Comparison of ENCODE assay signal across 25 cellular contexts in the genomic region with DNA sequence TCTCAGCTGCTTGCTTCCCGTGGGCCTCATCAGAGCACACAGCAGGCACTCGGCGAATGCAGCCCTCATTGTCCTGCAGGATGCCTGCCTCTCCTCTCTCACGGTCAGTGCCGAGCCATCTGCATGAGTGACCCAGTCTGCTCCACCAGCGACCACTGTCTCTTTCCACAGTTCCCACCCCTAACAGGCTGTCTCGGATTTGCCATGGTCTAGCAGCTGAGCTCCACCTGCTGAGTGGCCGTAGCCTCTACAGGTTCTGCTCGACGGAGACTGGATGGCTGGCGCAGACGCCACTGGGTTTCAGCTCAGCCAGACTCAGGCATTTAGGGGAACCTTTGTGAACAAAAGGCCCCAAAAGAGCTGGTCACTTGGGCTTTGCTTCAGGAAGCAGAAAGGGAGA.
DNase-seq lines count a peak whose midpoint lies in the region; FAIRE-seq and TF ChIP-seq lines count a peak whose summit lies in the region.
"Had no signal": no experiment of that assay in that cellular context is flagged by ENCODE, and none has a peak within 500 bp of the region (broad histone marks: within the 10 kb centered on the region; RNA-seq: fewer than 3 reads in every experiment).

No MANE protein-coding gene starts in this region.

- no peaks in the 10 kb centered on the region for H3K79me1 ChIP-seq in mesendoderm (ENCODE audit: low read length)

- no peak overlapping the region for H2BK15ac ChIP-seq in mesendoderm (replicated peaks; ENCODE audit: low read depth)

- no peak overlapping the region for H2BK5ac ChIP-seq in mesendoderm (ENCODE audit: low read length)

- no peaks in the 10 kb centered on the region for H3K79me2 ChIP-seq in mesendoderm (ENCODE audit: control insufficient read depth, insufficient read depth, low read length)

- H4K5ac ChIP-seq in mesendoderm (ENCODE audit: low read length), result no peak overlapping the region

- DNase-seq in NCI-H82 (lab: John Stamatoyannopoulos, UW) (peak; percentile 6), NCI-H82 treated with DMSO at 0.1 percent for 48 hours (lab: John Stamatoyannopoulos, UW; ENCODE audit: unreplicated experiment) (no peak), mesendoderm (peak; percentile 18), urothelium cell line (ENCODE audit: low spot score) (no peak), RWPE1 (ENCODE audit: low spot score) (no peak), DMS79 treated with DMSO at 0.1 percent for 48 hours (lab: John Stamatoyannopoulos, UW) (no peak), CD1c-positive myeloid dendritic cell (ENCODE audit: extremely low spot score) (no peak)
- DNase-seq: activated CD4-positive, alpha-beta memory T cell treated with anti-CD3 and anti-CD28 coated beads, Interleukin-2, amount 10 ng/mL, durations not matched to agents 7 days and 5 days; activated CD4-positive, CD25-positive, alpha-beta regulatory T cell; activated naive CD8-positive, alpha-beta T cell treated with anti-CD3 and anti-CD28 coated beads, Interleukin-2, amount 10 ng/mL, durations not matched to agents 7 days and 5 days; dermis blood vessel endothelial cell; H7; head of caudate nucleus; NCI-H1105; NCI-H2081 treated with DMSO at 0.1 percent for 48 hours; nucleus accumbens; small intestine; stimulated activated CD4-positive, alpha-beta T cell treated with anti-CD3 and anti-CD28 coated beads, Interleukin-1b, Interleukin-23, amount 100 ng/mL, for 48 hours; T1000; upper lobe of left lung had no signal

- H3K23ac ChIP-seq in mesendoderm (ENCODE audit: low read length), result no peak overlapping the region

- no peak overlapping the region for H3K4me2 ChIP-seq in mesendoderm (ENCODE audit: low read length)
- H3K4me2 ChIP-seq: BLaER1 had no signal

- H3K27ac ChIP-seq in VCaP (no peak overlapping the region), mesendoderm (ENCODE audit: low read depth, low read length) (no peak overlapping the region), RWPE1 (no peak overlapping the region)
- H3K27ac ChIP-seq: BLaER1, HL-60, upper lobe of left lung had no signal

- H3K4me1 ChIP-seq in mesendoderm (ENCODE audit: control insufficient read depth, low read depth, low read length), result no peaks in the 10 kb centered on the region
- H3K4me1 ChIP-seq: BLaER1, upper lobe of left lung had no signal

- no peak overlapping the region for H3K9ac ChIP-seq in mesendoderm (ENCODE audit: low read length)
- H3K9ac ChIP-seq: BLaER1 had no signal

- no CpG with 5 or more reads among the region's 12 CpGs for WGBS in mesendoderm (ENCODE audit: extremely low coverage, insufficient coverage, low lambda C conversion rate)

- H3K4ac ChIP-seq in mesendoderm (ENCODE audit: low read depth, low read length), result no peak overlapping the region

- peak; percentile 85 for FAIRE-seq in urothelium cell line (lab: Jason Lieb, UNC)
- FAIRE-seq: astrocyte, GM12891, small intestine had no signal

- no peak overlapping the region for H2AK5ac ChIP-seq in mesendoderm (ENCODE audit: low read length)

- no peak overlapping the region for H3K18ac ChIP-seq in mesendoderm (ENCODE audit: low read length)

- no peak overlapping the region for H4K8ac ChIP-seq in mesendoderm (ENCODE audit: low read depth, low read length)

- TF ChIP-seq CTCF in VCaP (conservative IDR thresholded peaks at IDR 0.05) (peak; percentile 45), RWPE1 (conservative IDR thresholded peaks at IDR 0.05; ENCODE audit: low read depth) (no peak)

- H3K36me3 ChIP-seq in mesendoderm (ENCODE audit: control insufficient read depth, insufficient read depth, low read length), result no peaks in the 10 kb centered on the region
- H3K36me3 ChIP-seq: BLaER1, upper lobe of left lung had no signal

- no peaks in the 10 kb centered on the region for H3K27me3 ChIP-seq in mesendoderm (ENCODE audit: insufficient read depth, low read length, poor library complexity)
- H3K27me3 ChIP-seq: BLaER1, upper lobe of left lung had no signal

- no peak overlapping the region for H3K56ac ChIP-seq in mesendoderm (ENCODE audit: low read length)

- H2BK120ac ChIP-seq in mesendoderm (ENCODE audit: low read depth, low read length), result no peak overlapping the region

- CTCF ChIA-PET in RWPE1 (lab: Yijun Ruan, JAX), result no interaction called here

- no peak overlapping the region for H3K4me3 ChIP-seq in mesendoderm (ENCODE audit: low read length)
- H3K4me3 ChIP-seq: BLaER1, upper lobe of left lung had no signal

- POLR2A ChIA-PET in RWPE1 (lab: Yijun Ruan, JAX; ENCODE audit: low non-redundant PET), result no interaction called here

Comparison
In these comparisons a context has a peak if more than half of its experiments do, and no peak if none do; other contexts are left out.
1. DNase-seq: peak in NCI-H82 (single experiment) and mesendoderm (single experiment); none in NCI-H82 treated with DMSO at 0.1 percent for 48 hours (single experiment), urothelium cell line (single experiment), RWPE1 (single experiment), DMS79 treated with DMSO at 0.1 percent for 48 hours (single experiment) and CD1c-positive myeloid dendritic cell (single experiment).